Comparison of ENCODE assay signal across 24 cellular contexts in the genomic region with DNA sequence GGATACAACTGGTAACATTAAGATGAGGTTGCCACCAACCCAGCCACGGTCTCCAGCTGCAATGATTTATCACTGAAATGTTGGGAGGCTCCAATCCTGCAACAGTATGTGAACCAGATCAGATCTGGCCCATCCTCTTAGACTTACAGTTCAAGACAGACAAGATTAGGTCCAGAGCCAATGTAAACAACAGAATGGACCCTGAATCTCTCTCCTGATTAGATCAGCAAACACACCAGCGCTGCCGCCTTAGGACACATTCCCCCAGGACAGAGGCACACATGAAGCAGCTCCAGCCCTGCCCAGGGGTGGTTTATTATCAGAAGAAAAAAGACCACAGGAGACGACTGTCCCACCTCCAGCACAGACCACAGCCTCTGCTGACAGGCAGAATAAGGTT.
DNase-seq lines count a peak whose midpoint lies in the region; FAIRE-seq and TF ChIP-seq lines count a peak whose summit lies in the region.
"Had no signal": no experiment of that assay in that cellular context is flagged by ENCODE, and none has a peak within 500 bp of the region (broad histone marks: within the 10 kb centered on the region; RNA-seq: fewer than 3 reads in every experiment).

No MANE protein-coding gene starts in this region.

- H3K79me2 ChIP-seq in SK-N-SH (ENCODE audit: insufficient read depth), result peaks cover 39% of the 10 kb centered on the region

- H3K27me3 ChIP-seq in SK-N-SH (ENCODE audit: insufficient read depth) (no peaks in the 10 kb centered on the region), breast epithelium (no peaks in the 10 kb centered on the region)
- H3K27me3 ChIP-seq: cardiac muscle cell had no signal

- CTCF ChIA-PET in SK-N-SH (lab: Yijun Ruan, JAX), result interaction anchor here (0.6 to 1.6 kb wide), 4 partner anchors 25 to 231 kb away, joined by 4 to 5 read pairs (median 4); no protein-coding TSS in a partner anchor

- intact Hi-C loops in lower leg skin (cut with DNase I; ENCODE audit: low total_unique reads), result no loop called here
- intact Hi-C loops in breast epithelium (cut with DNase I; ENCODE audit: low total_unique reads), result no loop called here

- TF ChIP-seq RAD21 in SK-N-SH (IDR thresholded peaks at IDR 0.05; ENCODE audit: low read length), result peak; percentile 18; the same call in 1 of the 2 replicates

- H2AFZ ChIP-seq in SK-N-SH (ENCODE audit: low read depth), result no peak overlapping the region

- peak overlapping the region; percentile 66 for H3K4me3 Mint-ChIP-seq in type B pancreatic cell
- H3K4me3 Mint-ChIP-seq: activated CD4-positive, alpha-beta T cell treated with anti-CD3 and anti-CD28 coated beads, Interleukin-2, amount 10 ng/mL, durations not matched to agents 7 days and 5 days; activated CD8-positive, alpha-beta memory T cell treated with anti-CD3 and anti-CD28 coated beads, Interleukin-2, amount 10 ng/mL, durations not matched to agents 7 days and 5 days; activated T-helper 1 cell treated with anti-CD3 and anti-CD28 coated beads, Interleukin-12 subunit alpha, Interleukin-12 subunit beta, Interleukin-2, Interleukin-4 antibody, amounts not matched to agents 30 ng/mL and 10 ng/mL and 1 ng/mL, durations not matched to agents 14 hours and 24 hours and 36 hours; CD4-positive, alpha-beta T cell; dendritic cell treated with granulocyte-macrophage colony-stimulating factor and Interleukin-4, amounts not matched to agents 40 ng/mL and 50 ng/mL, for 4 days had no signal

- peak overlapping the region; percentile 63 for H3K27ac Mint-ChIP-seq in type B pancreatic cell
- H3K27ac Mint-ChIP-seq: activated CD4-positive, alpha-beta T cell treated with anti-CD3 and anti-CD28 coated beads, Interleukin-2, amount 10 ng/mL, durations not matched to agents 7 days and 5 days; activated CD8-positive, alpha-beta memory T cell treated with anti-CD3 and anti-CD28 coated beads, Interleukin-2, amount 10 ng/mL, durations not matched to agents 7 days and 5 days; activated T-helper 1 cell treated with anti-CD3 and anti-CD28 coated beads, Interleukin-12 subunit alpha, Interleukin-12 subunit beta, Interleukin-2, Interleukin-4 antibody, amounts not matched to agents 30 ng/mL and 10 ng/mL and 1 ng/mL, durations not matched to agents 14 hours and 24 hours and 36 hours; CD4-positive, alpha-beta T cell; dendritic cell treated with granulocyte-macrophage colony-stimulating factor and Interleukin-4, amounts not matched to agents 40 ng/mL and 50 ng/mL, for 4 days had no signal

- no peak for TF ChIP-seq POLR2A in lower leg skin (IDR thresholded peaks at IDR 0.05)
- no peak for TF ChIP-seq POLR2A in breast epithelium (IDR thresholded peaks at IDR 0.05)

- H3K4me3 ChIP-seq in SK-N-SH (ENCODE audit: low read depth in 2 of 2, low read length in 1 of 2), result no peak overlapping the region
- no peak overlapping the region for H3K4me3 ChIP-seq in lower leg skin (ENCODE audit: low read depth, poor library complexity, severe bottlenecking)
- H3K4me3 ChIP-seq in breast epithelium, result no peak overlapping the region
- H3K4me3 ChIP-seq: cardiac muscle cell, SK-N-MC had no signal

- H3K9me3 ChIP-seq in SK-N-SH, result no peaks in the 10 kb centered on the region
- no peaks in the 10 kb centered on the region for H3K9me3 ChIP-seq in breast epithelium

- H3K4me1 ChIP-seq in SK-N-SH (ENCODE audit: control insufficient read depth in 1 of 2, insufficient read depth in 2 of 2, low read depth in 1 of 2, low read length in 1 of 2) (peaks cover 34 to 47% of the 10 kb centered on the region in 2 experiments), breast epithelium (peaks cover 0 to 5% of the 10 kb centered on the region in 2 donors)

- 8% methylated on average over 4 of the region's 4 CpGs for WGBS in SK-N-SH (ENCODE audit: low lambda C conversion rate)
- 38 to 39% methylated on average over 4 of the region's 4 CpGs for WGBS in lower leg skin, 2 donors

- no peak for TF ChIP-seq CTCF in SK-N-SH (IDR thresholded peaks at IDR 0.05)
- TF ChIP-seq CTCF in type B pancreatic cell (conservative IDR thresholded peaks at IDR 0.05), result no peak
- TF ChIP-seq CTCF in lower leg skin (IDR thresholded peaks at IDR 0.05), result no peak
- no peak for TF ChIP-seq CTCF in breast epithelium (IDR thresholded peaks at IDR 0.05)

- H4K20me1 ChIP-seq in SK-N-SH (ENCODE audit: insufficient read depth), result peaks cover 4% of the 10 kb centered on the region; the same call in 1 of the 2 replicates

- peaks cover 3% of the 10 kb centered on the region for H3K9me3 Mint-ChIP-seq in type B pancreatic cell
- H3K9me3 Mint-ChIP-seq: activated CD4-positive, alpha-beta T cell treated with anti-CD3 and anti-CD28 coated beads, Interleukin-2, amount 10 ng/mL, durations not matched to agents 7 days and 5 days; activated T-helper 1 cell treated with anti-CD3 and anti-CD28 coated beads, Interleukin-12 subunit alpha, Interleukin-12 subunit beta, Interleukin-2, Interleukin-4 antibody, amounts not matched to agents 30 ng/mL and 10 ng/mL and 1 ng/mL, durations not matched to agents 14 hours and 24 hours and 36 hours; CD4-positive, alpha-beta T cell; dendritic cell treated with granulocyte-macrophage colony-stimulating factor and Interleukin-4, amounts not matched to agents 40 ng/mL and 50 ng/mL, for 4 days had no signal

- POLR2A ChIA-PET in SK-N-SH (lab: Yijun Ruan, JAX), result no interaction called here

- H3K27ac ChIP-seq in SK-N-SH (ENCODE audit: low read depth in 2 of 2, low read length in 1 of 2) (peak overlapping the region; percentile 82 to 86), breast epithelium (no peak overlapping the region)
- H3K27ac ChIP-seq: cardiac muscle cell, SK-N-MC had no signal

- H3F3A ChIP-seq in SK-N-SH (replicated peaks; ENCODE audit: insufficient read depth), result peaks cover 29% of the 10 kb centered on the region

- peaks cover 11% of the 10 kb centered on the region for H3K27me3 Mint-ChIP-seq in type B pancreatic cell
- H3K27me3 Mint-ChIP-seq: activated CD4-positive, alpha-beta T cell treated with anti-CD3 and anti-CD28 coated beads, Interleukin-2, amount 10 ng/mL, durations not matched to agents 7 days and 5 days; activated CD8-positive, alpha-beta memory T cell treated with anti-CD3 and anti-CD28 coated beads, Interleukin-2, amount 10 ng/mL, durations not matched to agents 7 days and 5 days; dendritic cell treated with granulocyte-macrophage colony-stimulating factor and Interleukin-4, amounts not matched to agents 40 ng/mL and 50 ng/mL, for 4 days had no signal

- peak; percentile 82 to 86 for TF ChIP-seq EP300 in SK-N-SH (IDR thresholded peaks at IDR 0.05; ENCODE audit: borderline replicate concordance in 1 of 2, low read depth in 1 of 2, low read length in 1 of 2)

- no peak overlapping the region for H3K9ac ChIP-seq in SK-N-SH

- H3K4me2 ChIP-seq in SK-N-SH, result peak overlapping the region; percentile 62

- DNase-seq in HTR-8/SVneo (ENCODE audit: insufficient read length, low spot score) (peak; percentile 27), SK-N-SH (peak; percentile 45), islet precursor cell (peak; percentile 83), type B pancreatic cell (ENCODE audit: extremely low spot score, unreplicated experiment) (no peak), lower leg skin (ENCODE audit: low spot score in 2 of 2) (no peak), breast epithelium (ENCODE audit: low spot score in 2 of 2) (no peak), glomerular visceral epithelial cell (ENCODE audit: extremely low spot score) (no peak)
- DNase-seq: activated CD4-positive, alpha-beta T cell treated with anti-CD3 and anti-CD28 coated beads, Interleukin-2, amount 10 ng/mL, durations not matched to agents 7 days and 5 days; activated CD8-positive, alpha-beta memory T cell treated with anti-CD3 and anti-CD28 coated beads, Interleukin-2, amount 10 ng/mL, durations not matched to agents 7 days and 5 days; activated naive CD4-positive, alpha-beta T cell treated with anti-CD3 and anti-CD28 coated beads, Interleukin-2, amount 50 U/mL, for 16 hours; CD4-positive, alpha-beta T cell; glutamatergic neuron; Kasumi-1; NCI-H2171 treated with DMSO at 0.1 percent for 48 hours; NCI-H524; right cardiac atrium; stimulated activated CD4-positive, alpha-beta T cell treated with anti-CD3 and anti-CD28 coated beads, Interleukin-12 subunit alpha, Interleukin-12 subunit beta, amount 100 ng/mL, for 4 hours; stimulated activated naive CD4-positive, alpha-beta T cell treated with Interleukin-2 at 50 U/mL for 16 hours had no signal

- H3K36me3 Mint-ChIP-seq in type B pancreatic cell, result peaks cover 3% of the 10 kb centered on the region
- H3K36me3 Mint-ChIP-seq: activated CD8-positive, alpha-beta memory T cell treated with anti-CD3 and anti-CD28 coated beads, Interleukin-2, amount 10 ng/mL, durations not matched to agents 7 days and 5 days had no signal

- H3K9me2 ChIP-seq in SK-N-SH, result no peaks in the 10 kb centered on the region

- FAIRE-seq in HTR-8/SVneo (lab: Jason Lieb, UNC), result no peak
- FAIRE-seq: H1, RCC 7860 had no signal

- peaks cover 53% of the 10 kb centered on the region for H3K4me1 Mint-ChIP-seq in type B pancreatic cell (ENCODE audit: unreplicated experiment)
- H3K4me1 Mint-ChIP-seq: activated CD4-positive, alpha-beta T cell treated with anti-CD3 and anti-CD28 coated beads, Interleukin-2, amount 10 ng/mL, durations not matched to agents 7 days and 5 days; activated CD8-positive, alpha-beta memory T cell treated with anti-CD3 and anti-CD28 coated beads, Interleukin-2, amount 10 ng/mL, durations not matched to agents 7 days and 5 days had no signal

- H3K36me3 ChIP-seq in SK-N-SH (replicated peaks in 1 of 2; ENCODE audit: control insufficient read depth in 1 of 2, insufficient read depth in 2 of 2, low read length in 1 of 2) (peaks cover 3 to 9% of the 10 kb centered on the region in 2 experiments), breast epithelium (no peaks in the 10 kb centered on the region)
- H3K36me3 ChIP-seq: cardiac muscle cell had no signal

TF ChIP-seq in SK-N-SH, 30 proteins besides CTCF, POLR2A, EP300 and RAD21 (continues in another document):
- TF ChIP-seq FOXM1 (IDR thresholded peaks at IDR 0.05; ENCODE audit: low read depth) (0 out of 2 replicates have a peak, but pooled peaks have one; percentile 45), IRF3 (IDR thresholded peaks at IDR 0.05; ENCODE audit: low read depth, low read length) (no peak), NFIC (IDR thresholded peaks at IDR 0.05; ENCODE audit: borderline replicate concordance) (peak; percentile 95), RCOR1 (IDR thresholded peaks at IDR 0.05; ENCODE audit: low read length) (peak; percentile 87), MEF2A (IDR thresholded peaks at IDR 0.05; ENCODE audit: borderline replicate concordance, low read depth) (no peak)

Comparison
In these comparisons a context has a peak if more than half of its experiments do, and no peak if none do; other contexts are left out.
1. DNase-seq: peak in HTR-8/SVneo (single experiment), SK-N-SH (single experiment) and islet precursor cell (single experiment); none in type B pancreatic cell (single experiment), lower leg skin (0 of 2), breast epithelium (0 of 2) and glomerular visceral epithelial cell (single experiment).
2. H3K27ac ChIP-seq: peak in SK-N-SH (2 of 2); none in breast epithelium (0 of 2).